Comparison of ENCODE assay signal across 20 cellular contexts in the genomic region with DNA sequence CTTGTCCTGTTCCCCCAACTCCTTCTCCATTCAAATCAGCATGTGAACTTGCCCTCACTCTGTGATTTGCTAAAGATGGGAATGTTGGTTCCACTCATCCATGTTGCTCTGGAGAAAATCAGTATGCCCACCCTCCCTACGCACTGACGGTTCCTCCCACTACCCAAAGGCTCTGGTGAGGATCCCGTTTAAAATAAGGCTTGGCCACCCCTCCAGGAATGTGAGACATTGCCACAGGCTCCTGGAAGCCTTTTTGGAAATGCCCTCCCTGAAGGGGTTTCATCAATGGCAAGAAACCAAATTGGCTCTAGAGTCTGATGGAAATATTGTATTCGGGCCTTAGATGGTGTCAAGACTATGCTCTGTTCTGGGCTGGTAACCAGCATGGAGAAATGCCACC.
DNase-seq lines count a peak whose midpoint lies in the region; ATAC-seq and TF ChIP-seq lines count a peak whose summit lies in the region.
"Had no signal": no experiment of that assay in that cellular context is flagged by ENCODE, and none has a peak within 500 bp of the region (broad histone marks: within the 10 kb centered on the region; RNA-seq: fewer than 3 reads in every experiment).

No MANE protein-coding gene starts in this region.

- peak overlapping the region; percentile 94 for H2BK15ac ChIP-seq in IMR-90 (ENCODE audit: low read depth, low read length)

- H3K27ac ChIP-seq in ACC112 (ENCODE audit: low read depth, low read length) (peak overlapping the region; percentile 79; the same call in 1 of the 2 replicates), IMR-90 (ENCODE audit: insufficient read depth, low read length) (peak overlapping the region; percentile 84), hepatocyte (peak overlapping the region; percentile 83), sigmoid colon (peak overlapping the region; percentile 82 to 88 (median 85))

- H2AFZ ChIP-seq in ACC112 (ENCODE audit: low read length, unreplicated experiment) (no peak overlapping the region), IMR-90 (replicated peaks; ENCODE audit: low read length, poor library complexity) (peak overlapping the region; percentile 15), hepatocyte (no peak overlapping the region)
- H2AFZ ChIP-seq: GM23338, PC-9 had no signal

- ATAC-seq in IMR-90 (ENCODE audit: low read depth) (no peak), HG02588 (IDR thresholded peaks at IDR 0.05; ENCODE audit: unreplicated experiment) (no peak), HG02678 (IDR thresholded peaks at IDR 0.05; ENCODE audit: unreplicated experiment) (no peak)
- ATAC-seq: GM12878 had no signal

- no peak overlapping the region for H2AK9ac ChIP-seq in IMR-90 (replicated peaks; ENCODE audit: low read depth, low read length, poor library complexity)

- H4K20me1 ChIP-seq in IMR-90 (ENCODE audit: insufficient read depth, low read length) = no peaks in the 10 kb centered on the region
- no peaks in the 10 kb centered on the region for H4K20me1 ChIP-seq in hepatocyte (ENCODE audit: insufficient read depth, poor library complexity, severe bottlenecking)

- dilution Hi-C loops in IMR-90 (cut with HindIII; ENCODE audit: low sequenced_read_pairs, unreplicated experiment) = no loop called here

- H3K23ac ChIP-seq in IMR-90 (ENCODE audit: low read depth, low read length) = peak overlapping the region; percentile 91

- peak in 2 of 4 donors; percentile 27 to 51 for TF ChIP-seq EP300 in sigmoid colon (IDR thresholded peaks at IDR 0.05)

- no peaks in the 10 kb centered on the region for H3K9me2 ChIP-seq in hepatocyte (replicated peaks; ENCODE audit: insufficient read depth)

- H3K79me1 ChIP-seq in IMR-90 (ENCODE audit: low read depth in 1 of 2, low read length in 2 of 2) = peaks cover 0 to 8% of the 10 kb centered on the region in 2 experiments; a peak in 2 of 4 replicates

- H4K91ac ChIP-seq in IMR-90 (ENCODE audit: insufficient read depth, low read depth, low read length) = peak overlapping the region; percentile 77

- peak overlapping the region; percentile 85 for H2BK5ac ChIP-seq in IMR-90 (ENCODE audit: low read depth, low read length, poor library complexity, severe bottlenecking)

- H3K9me3 ChIP-seq in IMR-90 (ENCODE audit: control insufficient read depth, insufficient read depth, low read length) (no peaks in the 10 kb centered on the region), hepatocyte (ENCODE audit: low read depth) (no peaks in the 10 kb centered on the region), sigmoid colon (no peaks in the 10 kb centered on the region)

- DNase-seq in IMR-90 (no peak), hepatocyte (ENCODE audit: low spot score) (no peak), sigmoid colon (no peak), medulla oblongata (ENCODE audit: extremely low spot score) (no peak), NCI-H1694 (lab: John Stamatoyannopoulos, UW) (no peak)
- DNase-seq: activated CD4-positive, alpha-beta T cell treated with anti-CD3 and anti-CD28 coated beads, Interleukin-2, amount 10 ng/mL, durations not matched to agents 7 days and 5 days; activated CD8-positive, alpha-beta memory T cell treated with anti-CD3 and anti-CD28 coated beads, Interleukin-2, amount 50 U/mL, for 48 hours; activated effector memory CD4-positive, alpha-beta T cell treated with anti-CD3 and anti-CD28 coated beads, Interleukin-2, amount 50 U/mL, for 16 hours; DMS79; dorsolateral prefrontal cortex; foreskin melanocyte; KG1; mesendoderm; NCI-H1930; PC-9 had no signal

- intact Hi-C loops in IMR-90 (cut with micrococcal nuclease) (loop anchor here (2.0 to 10.0 kb wide), 4 partner anchors 186 to 1000 kb away; partner anchors contain the start of genes GTF3A, URAD and USP12), sigmoid colon (cut with DNase I) (loop anchor here (2.0 to 10.0 kb wide), 8 partner anchors 38 to 1150 kb away; partner anchors contain the start of genes GTF3A, MTIF3, PAN3 and USP12)

- peaks cover 13% of the 10 kb centered on the region for H3K9me1 ChIP-seq in IMR-90 (ENCODE audit: insufficient read depth, low read length)

- H3K4me1 ChIP-seq in ACC112 (ENCODE audit: control insufficient read depth, insufficient read depth, low read length, unreplicated experiment) (peaks cover 24% of the 10 kb centered on the region), IMR-90 (ENCODE audit: control insufficient read depth, insufficient read depth, low read length) (peaks cover 16% of the 10 kb centered on the region), hepatocyte (ENCODE audit: insufficient read depth) (peaks cover 38% of the 10 kb centered on the region), sigmoid colon (peaks cover 0 to 54% (median 48%) of the 10 kb centered on the region in 4 donors)

- H2AK5ac ChIP-seq in IMR-90 (ENCODE audit: low read depth, low read length) = peak overlapping the region; percentile 99

- no peak overlapping the region for H3K4me2 ChIP-seq in IMR-90 (ENCODE audit: low read depth, low read length)
- no peak overlapping the region for H3K4me2 ChIP-seq in hepatocyte
- H3K4me2 ChIP-seq: GM23338 had no signal

- no peak overlapping the region for H3K9ac ChIP-seq in IMR-90 (ENCODE audit: low read depth, low read length)

- H3K27me3 ChIP-seq in ACC112 (ENCODE audit: insufficient read depth, low read length) (no peaks in the 10 kb centered on the region), IMR-90 (ENCODE audit: control insufficient read depth, insufficient read depth, low read length) (no peaks in the 10 kb centered on the region), hepatocyte (no peaks in the 10 kb centered on the region), sigmoid colon (no peaks in the 10 kb centered on the region)
- H3K27me3 ChIP-seq: dorsolateral prefrontal cortex had no signal

- no TSS peak for BruUV-seq in IMR-90 (replicated peaks; lab: Mats Ljungman, UMichigan)

- H3K79me2 ChIP-seq in ACC112 (ENCODE audit: control insufficient read depth, insufficient read depth, low read length, unreplicated experiment) = no peaks in the 10 kb centered on the region
- H3K79me2 ChIP-seq in hepatocyte = no peaks in the 10 kb centered on the region

- H3K4me3 ChIP-seq in ACC112 (ENCODE audit: low read depth, low read length) (no peak overlapping the region), IMR-90 (ENCODE audit: insufficient read depth, low read depth, low read length) (no peak overlapping the region), hepatocyte (no peak overlapping the region), sigmoid colon (no peak overlapping the region)
- H3K4me3 ChIP-seq: dorsolateral prefrontal cortex, GM12878, GM23338, PC-9 had no signal

- H3K18ac ChIP-seq in IMR-90 (ENCODE audit: low read depth, low read length) = peak overlapping the region; percentile 86

- H3K36me3 ChIP-seq in ACC112 (ENCODE audit: insufficient read depth, low read length) (no peaks in the 10 kb centered on the region), IMR-90 (ENCODE audit: control insufficient read depth, insufficient read depth, low read length) (no peaks in the 10 kb centered on the region), hepatocyte (replicated peaks; ENCODE audit: insufficient read depth, low read depth) (no peaks in the 10 kb centered on the region), sigmoid colon (no peaks in the 10 kb centered on the region)

- H2BK20ac ChIP-seq in IMR-90 (ENCODE audit: low read depth, low read length) = peak overlapping the region; percentile 93

- CTCF ChIA-PET in IMR-90 (lab: Yijun Ruan, JAX) = interaction anchor here (1.4 to 2.2 kb wide), 6 partner anchors 12 to 842 kb away, joined by 3 to 28 read pairs (median 22); no protein-coding TSS in a partner anchor

- peak overlapping the region; percentile 85 to 96 for H4K8ac ChIP-seq in IMR-90 (ENCODE audit: low read depth in 2 of 2, low read length in 2 of 2)

- WGBS in IMR-90 (ENCODE audit: extremely low coverage in 2 of 2, insufficient read length in 1 of 2), 2 experiments = no CpG with 5 or more reads among the region's 4 CpGs
- WGBS in hepatocyte (ENCODE audit: low lambda C conversion rate, missing lambda C conversion rate) = 88% methylated on average over 4 of the region's 4 CpGs
- 90 to 91% methylated on average over 4 of the region's 4 CpGs for WGBS in sigmoid colon, 2 donors

- peak overlapping the region; percentile 93 for H2BK120ac ChIP-seq in IMR-90 (ENCODE audit: low read depth, low read length)

- in situ Hi-C loops in IMR-90 (cut with MboI; ENCODE audit: low sequenced_read_pairs) = loop anchor here (10.0 to 25.0 kb wide), 3 partner anchors 190 to 628 kb away; partner anchors contain the start of genes LNX2, POLR1D, RASL11A and USP12

- H4K5ac ChIP-seq in IMR-90 (ENCODE audit: low read depth, low read length) = peak overlapping the region; percentile 94

- H3K4ac ChIP-seq in IMR-90 (ENCODE audit: low read depth, low read length) = peak overlapping the region; percentile 99

- TF ChIP-seq CTCF in IMR-90 (conservative IDR thresholded peaks at IDR 0.05; ENCODE audit: low read depth, low read length) (no peak), hepatocyte (IDR thresholded peaks at IDR 0.05; ENCODE audit: poor library complexity) (no peak), sigmoid colon (IDR thresholded peaks at IDR 0.05) (no peak)

- TF ChIP-seq POLR2A in IMR-90 (IDR thresholded peaks at IDR 0.05; ENCODE audit: low read depth, low read length) (no peak), sigmoid colon (IDR thresholded peaks at IDR 0.05) (no peak)

- POLR2A ChIA-PET in IMR-90 (lab: Charles Lee; ENCODE audit: unreplicated experiment) = no interaction called here

- no peak for TF ChIP-seq RAD21 in IMR-90 (IDR thresholded peaks at IDR 0.05; ENCODE audit: low read length)

- H3K56ac ChIP-seq in IMR-90 (ENCODE audit: extremely low read depth, insufficient read depth, low read length) = no peak overlapping the region; the same call in 1 of the 2 replicates

- H3K14ac ChIP-seq in IMR-90 (replicated peaks; ENCODE audit: low read depth, low read length) = peak overlapping the region; percentile 96

TF ChIP-seq in IMR-90, 13 proteins besides CTCF, POLR2A, EP300 and RAD21:
- no peak for TF ChIP-seq BHLHE40 (IDR thresholded peaks at IDR 0.05; ENCODE audit: low read depth, low read length)
TF ChIP-seq in IMR-90: peak in this region for 0.
